8 cellular contexts compared by ENCODE assay signal in genomic region chr3:79018671-79019136, GRCh38.
DNase-seq lines count a peak whose midpoint lies in the region; TF ChIP-seq lines count a peak whose summit lies in the region.

No MANE protein-coding gene starts in this region.

- POLR2A ChIA-PET in OCI-LY7 (lab: Charles Lee), result no interaction called here

- BruUV-seq in Calu3 (replicated peaks; lab: Mats Ljungman, UMichigan) (no TSS peak), OCI-LY7 (replicated peaks; lab: Mats Ljungman, UMichigan) (no TSS peak)

- TF ChIP-seq RAD21 in liver (IDR thresholded peaks at IDR 0.05), result peak in 1 of 2 donors; percentile 21

- H3K4me2 ChIP-seq in OCI-LY7 (ENCODE audit: low read length), result no peak overlapping the region

- no peaks in the 10 kb centered on the region for H3K27me3 ChIP-seq in H7 (ENCODE audit: control insufficient read depth, insufficient read depth, low read length)
- H3K27me3 ChIP-seq in Peyer's patch, result no peaks in the 10 kb centered on the region
- no peaks in the 10 kb centered on the region for H3K27me3 ChIP-seq in ectodermal cell (ENCODE audit: control insufficient read depth, insufficient read depth, low read length, poor library complexity, severe bottlenecking)
- H3K27me3 ChIP-seq in liver (ENCODE audit: control insufficient read depth in 4 of 4, insufficient read depth in 4 of 4, low read length in 3 of 4), result peaks cover 0 to 15% (median 5%) of the 10 kb centered on the region in 4 donors

- no peak for TF ChIP-seq POLR2A in Peyer's patch (IDR thresholded peaks at IDR 0.05)

- no peak overlapping the region for H3K27ac Mint-ChIP-seq in Calu3 (ENCODE audit: unreplicated experiment)

- no peaks in the 10 kb centered on the region for H3K9me3 Mint-ChIP-seq in Calu3 (ENCODE audit: low read depth, unreplicated experiment)

- H3K4me3 ChIP-seq in H7 (ENCODE audit: insufficient read depth, low read depth, low read length), result peak overlapping the region; percentile 93
- peak overlapping the region; percentile 39 to 89 (median 58) for H3K4me3 ChIP-seq in Peyer's patch
- H3K4me3 ChIP-seq in ectodermal cell (ENCODE audit: insufficient read depth, low read depth, low read length), result peak overlapping the region; percentile 92
- H3K4me3 ChIP-seq in liver (ENCODE audit: low read depth in 1 of 3, low read length in 3 of 3), result peak overlapping the region in 2 of 3 donors; percentile 59 to 60
- no peak overlapping the region for H3K4me3 ChIP-seq in OCI-LY7 (ENCODE audit: low read depth, low read length, poor library complexity, severe bottlenecking)

- TF ChIP-seq CTCF in Calu3 (IDR thresholded peaks at IDR 0.05; ENCODE audit: unreplicated experiment), result no peak
- TF ChIP-seq CTCF in Peyer's patch (IDR thresholded peaks at IDR 0.05), result peak in 1 of 6 experiments; percentile 5
- no peak for TF ChIP-seq CTCF in liver (IDR thresholded peaks at IDR 0.05; ENCODE audit: low read depth, low read length, missing input control)
- no peak for TF ChIP-seq CTCF in OCI-LY7 (conservative IDR thresholded peaks at IDR 0.05; ENCODE audit: low read length)

- no peaks in the 10 kb centered on the region for H3K36me3 Mint-ChIP-seq in Calu3 (ENCODE audit: insufficient read depth, unreplicated experiment)

- peaks cover 8% of the 10 kb centered on the region for H3K4me1 Mint-ChIP-seq in Calu3 (ENCODE audit: low read depth, unreplicated experiment)

- H3K27ac ChIP-seq in Peyer's patch, result peak overlapping the region; percentile 69 to 87 (median 76)
- peak overlapping the region; percentile 98 for H3K27ac ChIP-seq in ectodermal cell (ENCODE audit: insufficient read depth, low read depth, low read length, poor library complexity, severe bottlenecking)
- H3K27ac ChIP-seq in liver (ENCODE audit: low read depth in 1 of 2, low read length in 2 of 2), result peak overlapping the region; percentile 25 to 73
- peak overlapping the region; percentile 75 for H3K27ac ChIP-seq in substantia nigra (ENCODE audit: low read depth, low read length, poor library complexity, severe bottlenecking)
- no peak overlapping the region for H3K27ac ChIP-seq in OCI-LY7 (ENCODE audit: low read depth, low read length, poor library complexity, severe bottlenecking)

- H3K9me3 ChIP-seq in Peyer's patch (no peaks in the 10 kb centered on the region), ectodermal cell (ENCODE audit: control insufficient read depth, low read length) (no peaks in the 10 kb centered on the region), liver (ENCODE audit: control insufficient read depth in 4 of 4, low read length in 3 of 4) (no peaks in the 10 kb centered on the region), OCI-LY7 (ENCODE audit: low read length) (no peaks in the 10 kb centered on the region)

- intact Hi-C loops in Calu3 (cut with micrococcal nuclease; ENCODE audit: unreplicated experiment) (loop anchor here (5.0 kb wide), 1 partner anchor 751 kb away; no protein-coding TSS in a partner anchor), OCI-LY7 (cut with micrococcal nuclease; ENCODE audit: unreplicated experiment) (no loop called here)

- DNase-seq in Calu3, result peak; percentile 67
- DNase-seq in H7, result peak; percentile 78
- peak in 2 of 3 donors; percentile 62 to 72 for DNase-seq in Peyer's patch
- peak in 44 of 49 donors; percentile 10 to 85 (median 60) for DNase-seq in substantia nigra (lab: John Stamatoyannopoulos, UW)
- no peak for DNase-seq in OCI-LY7 (ENCODE audit: low spot score)
- no peak for DNase-seq in KG1 (lab: John Stamatoyannopoulos, UW)

- H4K20me1 ChIP-seq in OCI-LY7 (ENCODE audit: insufficient read depth, low read length), result no peaks in the 10 kb centered on the region

- H3K4me1 ChIP-seq in Peyer's patch, result no peaks in the 10 kb centered on the region
- H3K4me1 ChIP-seq in ectodermal cell (ENCODE audit: control insufficient read depth, insufficient read depth, low read length), result peaks cover 15% of the 10 kb centered on the region
- H3K4me1 ChIP-seq in liver (ENCODE audit: control insufficient read depth in 4 of 4, insufficient read depth in 4 of 4, low read length in 3 of 4), result peaks cover 2 to 25% (median 12%) of the 10 kb centered on the region in 4 donors
- no peaks in the 10 kb centered on the region for H3K4me1 ChIP-seq in OCI-LY7 (ENCODE audit: insufficient read depth, low read length, poor library complexity, severe bottlenecking)

- H2AFZ ChIP-seq in OCI-LY7 (ENCODE audit: low read length), result no peak overlapping the region

- 0% methylated on average over 44 of the region's 44 CpGs for WGBS in ectodermal cell, 2 experiments
- 1% methylated on average over 44 of the region's 44 CpGs for WGBS in liver

- H3K9ac ChIP-seq in liver (ENCODE audit: low read depth in 1 of 2, low read length in 2 of 2), result no peak overlapping the region

- H3K36me3 ChIP-seq in H7 (replicated peaks; ENCODE audit: control insufficient read depth, insufficient read depth, low read length) (no peaks in the 10 kb centered on the region), Peyer's patch (no peaks in the 10 kb centered on the region), ectodermal cell (ENCODE audit: control insufficient read depth, insufficient read depth, low read length) (no peaks in the 10 kb centered on the region), liver (ENCODE audit: control insufficient read depth in 4 of 4, insufficient read depth in 3 of 4, low read depth in 1 of 4, low read length in 3 of 4) (no peaks in the 10 kb centered on the region), OCI-LY7 (ENCODE audit: insufficient read depth, low read length) (no peaks in the 10 kb centered on the region)

- no peaks in the 10 kb centered on the region for H3K79me2 ChIP-seq in OCI-LY7 (ENCODE audit: insufficient read depth, low read depth, low read length)

- CTCF ChIA-PET in Calu3 (lab: Charles Lee), result interaction anchor here (1.0 kb wide), 1 partner anchor 26 kb away, joined by 5 read pairs; no protein-coding TSS in a partner anchor
- CTCF ChIA-PET in OCI-LY7 (lab: Charles Lee; ENCODE audit: unreplicated experiment), result no interaction called here

- H3K27me3 Mint-ChIP-seq in Calu3 (ENCODE audit: unreplicated experiment), result no peaks in the 10 kb centered on the region

- H3K4me3 Mint-ChIP-seq in Calu3 (ENCODE audit: low read depth, unreplicated experiment), result no peak overlapping the region

- H3K9me2 ChIP-seq in OCI-LY7 (ENCODE audit: insufficient read depth, low read length), result no peaks in the 10 kb centered on the region

TF ChIP-seq in liver, 16 proteins besides CTCF, POLR2A, EP300 and RAD21:
- TF ChIP-seq FOXA1 (IDR thresholded peaks at IDR 0.05) (no peak), HNF4A (conservative IDR thresholded peaks at IDR 0.05) (no peak), ATF3 (IDR thresholded peaks at IDR 0.05) (no peak), GABPA (IDR thresholded peaks at IDR 0.05 in 1 of 2, conservative IDR thresholded peaks at IDR 0.05 in 1 of 2) (no peak), YY1 (IDR thresholded peaks at IDR 0.05) (no peak), EGR1 (IDR thresholded peaks at IDR 0.05; ENCODE audit: low read depth in 2 of 2) (no peak), NR2F2 (IDR thresholded peaks at IDR 0.05) (no peak), HNF4G (IDR thresholded peaks at IDR 0.05) (no peak), MAX (IDR thresholded peaks at IDR 0.05) (no peak), RXRA (IDR thresholded peaks at IDR 0.05) (no peak), REST (IDR thresholded peaks at IDR 0.05) (no peak), SP1 (IDR thresholded peaks at IDR 0.05) (no peak), FOXA2 (IDR thresholded peaks at IDR 0.05) (no peak)

Comparison
In these comparisons a context has a peak if more than half of its experiments do, and no peak if none do; other contexts are left out.
1. DNase-seq: peak in Calu3 (single experiment), H7 (single experiment), Peyer's patch (2 of 3) and substantia nigra (44 of 49); none in OCI-LY7 (single experiment) and KG1 (single experiment).